12 cellular contexts compared by ENCODE assay signal in genomic region chr3:177320765-177321247, GRCh38.
A peak's percentile ranks its signal among the peaks of the same experiment; 100 is the strongest.
DNase-seq lines count a peak whose midpoint lies in the region; ATAC-seq and TF ChIP-seq lines count a peak whose summit lies in the region.
"Had no signal": no experiment of that assay in that cellular context is flagged by ENCODE, and none has a peak within 500 bp of the region (broad histone marks: within the 10 kb centered on the region; RNA-seq: fewer than 3 reads in every experiment).

No MANE protein-coding gene starts in this region.

- no peak overlapping the region for H3K23ac ChIP-seq in H9 (ENCODE audit: insufficient read length, low read depth, low read length)

- H3K36me3 Mint-ChIP-seq in nephron (ENCODE audit: low read depth) (no peaks in the 10 kb centered on the region), H9 (ENCODE audit: insufficient read depth in 1 of 3, low read depth in 3 of 3) (peaks cover 0 to 6% (median 3%) of the 10 kb centered on the region in 3 experiments; a peak in 2 of 7 replicates)

- H4K5ac ChIP-seq in H9 (ENCODE audit: insufficient read length, low read depth, low read length), result no peak overlapping the region

- H2AK5ac ChIP-seq in H9 (ENCODE audit: insufficient read length, low read length), result no peak overlapping the region

- H3K79me1 ChIP-seq in H9 (ENCODE audit: insufficient read depth, low read depth, low read length, poor library complexity, severe bottlenecking), result no peaks in the 10 kb centered on the region

- H3K9me3 ChIP-seq in OCI-LY1 (ENCODE audit: low read length), result peaks cover 15% of the 10 kb centered on the region
- no peaks in the 10 kb centered on the region for H3K9me3 ChIP-seq in H9 (ENCODE audit: control insufficient read depth, low read depth, low read length)

- no peak overlapping the region for H3K56ac ChIP-seq in H9 (ENCODE audit: insufficient read length, low read depth, low read length)

- H3K23me2 ChIP-seq in H9 (ENCODE audit: insufficient read length, low read depth, low read length, poor library complexity, severe bottlenecking), result no peaks in the 10 kb centered on the region

- no peak overlapping the region for H4K8ac ChIP-seq in H9 (replicated peaks; ENCODE audit: insufficient read length, low read depth, low read length)

- no peak overlapping the region for H2BK15ac ChIP-seq in H9 (ENCODE audit: low read depth, low read length)

- ATAC-seq in GM18517 (IDR thresholded peaks at IDR 0.05; ENCODE audit: unreplicated experiment), result peak; percentile 62
- ATAC-seq in GM21786 (IDR thresholded peaks at IDR 0.05; ENCODE audit: unreplicated experiment), result peak; percentile 52

- H3K27ac ChIP-seq in OCI-LY1 (ENCODE audit: low read depth, low read length, poor library complexity, severe bottlenecking) (peak overlapping the region; percentile 90), H9 (ENCODE audit: insufficient read length, low read depth, low read length) (no peak overlapping the region)

- no peaks in the 10 kb centered on the region for H3K27me3 Mint-ChIP-seq in nephron (ENCODE audit: low read depth)
- no peaks in the 10 kb centered on the region for H3K27me3 Mint-ChIP-seq in H9 (ENCODE audit: low read depth)
- H3K27me3 Mint-ChIP-seq: activated CD4-positive, alpha-beta T cell treated with anti-CD3 and anti-CD28 coated beads, Interleukin-2, amount 10 ng/mL, durations not matched to agents 24 days and 14 days had no signal

- H3K4me1 Mint-ChIP-seq in nephron (peaks cover 21% of the 10 kb centered on the region), H9 (peaks cover 0 to 4% of the 10 kb centered on the region in 2 experiments; a peak in 2 of 4 replicates)

- H3K27ac Mint-ChIP-seq in nephron (peak overlapping the region; percentile 91 to 98 (median 95)), H9 (no peak overlapping the region)
- H3K27ac Mint-ChIP-seq: activated CD4-positive, alpha-beta T cell treated with anti-CD3 and anti-CD28 coated beads, Interleukin-2, amount 10 ng/mL, durations not matched to agents 24 days and 14 days had no signal

- H3K27me3 ChIP-seq in OCI-LY1 (ENCODE audit: insufficient read depth, low read length) (no peaks in the 10 kb centered on the region), H9 (ENCODE audit: insufficient read depth, low read length) (no peaks in the 10 kb centered on the region)

- DNase-seq in stimulated activated naive CD4-positive, alpha-beta T cell treated with Interleukin-2 at 50 U/mL for 16 hours (lab: John Stamatoyannopoulos, UW), result no peak
- DNase-seq in NCI-H510A treated with DMSO at 0.1 percent for 48 hours (lab: John Stamatoyannopoulos, UW) (no peak), cortex of kidney (lab: John Stamatoyannopoulos, UW) (no peak), H9 (no peak)
- DNase-seq: activated CD4-positive, alpha-beta T cell treated with anti-CD3 and anti-CD28 coated beads, Interleukin-2, amount 10 ng/mL, durations not matched to agents 24 days and 14 days; endodermal cell; NCI-H1694 treated with DMSO at 0.1 percent for 48 hours had no signal

- no peak overlapping the region for H3K18ac ChIP-seq in H9 (ENCODE audit: insufficient read length, low read depth, low read length)

- H3K4me3 Mint-ChIP-seq in nephron, result peak overlapping the region in 1 of 3 experiments; percentile 28
- no peak overlapping the region for H3K4me3 Mint-ChIP-seq in H9
- H3K4me3 Mint-ChIP-seq: activated CD4-positive, alpha-beta T cell treated with anti-CD3 and anti-CD28 coated beads, Interleukin-2, amount 10 ng/mL, durations not matched to agents 24 days and 14 days; endodermal cell; neural crest cell had no signal

- peak overlapping the region; percentile 32 for H3K4me2 ChIP-seq in OCI-LY1 (ENCODE audit: low read length)
- H3K4me2 ChIP-seq in H9 (ENCODE audit: insufficient read depth, insufficient read length, low read length), result no peak overlapping the region

- no CpG with 5 or more reads among the region's 4 CpGs for WGBS in H9 (ENCODE audit: extremely low coverage, insufficient read length, low lambda C conversion rate)

- no peaks in the 10 kb centered on the region for H3K79me2 ChIP-seq in OCI-LY1 (ENCODE audit: insufficient read depth, low read length)
- H3K79me2 ChIP-seq in H9 (ENCODE audit: insufficient read depth, low read length), result no peaks in the 10 kb centered on the region

- no peaks in the 10 kb centered on the region for H3F3A ChIP-seq in OCI-LY1 (ENCODE audit: insufficient read depth, low read length)

- no peak overlapping the region for H3K14ac ChIP-seq in H9 (ENCODE audit: insufficient read depth, low read length)

- no peak for TF ChIP-seq CTCF in OCI-LY1 (IDR thresholded peaks at IDR 0.05; ENCODE audit: low read length)
- no peak for TF ChIP-seq CTCF in nephron (IDR thresholded peaks at IDR 0.05; ENCODE audit: unreplicated experiment in 3 of 3)
- no peak for TF ChIP-seq CTCF in H9 (conservative IDR thresholded peaks at IDR 0.05)

- H4K91ac ChIP-seq in H9 (ENCODE audit: insufficient read length, low read depth, low read length), result no peak overlapping the region

- no peak overlapping the region for H2BK12ac ChIP-seq in H9 (ENCODE audit: insufficient read length, low read depth, low read length)

- peak overlapping the region; percentile 3 for H3K4me3 ChIP-seq in OCI-LY1 (ENCODE audit: low read depth, low read length, poor library complexity, severe bottlenecking)

- peak overlapping the region; percentile 10; the same call in 1 of the 2 replicates for H2AFZ ChIP-seq in OCI-LY1 (ENCODE audit: low read length)
- H2AFZ ChIP-seq in H9 (ENCODE audit: low read length), result no peak overlapping the region

- H2BK120ac ChIP-seq in H9 (ENCODE audit: low read depth, low read length, poor library complexity, severe bottlenecking), result no peak overlapping the region

- H3K9ac ChIP-seq in OCI-LY1 (ENCODE audit: low read length) (peak overlapping the region; percentile 38), H9 (ENCODE audit: extremely low read depth, insufficient read length, low read length) (no peak overlapping the region)

- H4K20me1 ChIP-seq in OCI-LY1 (ENCODE audit: insufficient read depth, low read length) (no peaks in the 10 kb centered on the region), H9 (ENCODE audit: control insufficient read depth, insufficient read depth, insufficient read length) (no peaks in the 10 kb centered on the region)

- H3T11ph ChIP-seq in H9 (ENCODE audit: low read length), result no peak overlapping the region

- H2BK5ac ChIP-seq in H9 (ENCODE audit: insufficient read length, low read length), result no peak overlapping the region

- peaks cover 71% of the 10 kb centered on the region for H3K4me1 ChIP-seq in OCI-LY1 (ENCODE audit: insufficient read depth, low read length, severe bottlenecking)
- H3K4me1 ChIP-seq in H9 (ENCODE audit: insufficient read depth, low read length), result no peaks in the 10 kb centered on the region

- no peaks in the 10 kb centered on the region for H3K9me2 ChIP-seq in OCI-LY1 (ENCODE audit: low read depth, low read length)

- no peak overlapping the region for H2BK20ac ChIP-seq in H9 (ENCODE audit: low read depth, low read length, poor library complexity, severe bottlenecking)

- no peak overlapping the region for H3K4ac ChIP-seq in H9 (ENCODE audit: low read depth, low read length)

- H3K36me3 ChIP-seq in OCI-LY1 (ENCODE audit: insufficient read depth, low read length), result peaks cover 5% of the 10 kb centered on the region; the same call in 1 of the 2 replicates

- H3K9me3 Mint-ChIP-seq in nephron (peaks cover 3% of the 10 kb centered on the region), H9 (peaks cover 4 to 8% of the 10 kb centered on the region in 2 experiments; a peak in 4 of 5 replicates)
- H3K9me3 Mint-ChIP-seq: activated CD4-positive, alpha-beta T cell treated with anti-CD3 and anti-CD28 coated beads, Interleukin-2, amount 10 ng/mL, durations not matched to agents 24 days and 14 days had no signal

Comparison
In these comparisons a context has a peak if more than half of its experiments do, and no peak if none do; other contexts are left out.
1. H3K27ac Mint-ChIP-seq: peak in nephron (3 of 3); none in H9 (0 of 3).